8 cellular contexts compared by ENCODE assay signal in the genomic region with DNA sequence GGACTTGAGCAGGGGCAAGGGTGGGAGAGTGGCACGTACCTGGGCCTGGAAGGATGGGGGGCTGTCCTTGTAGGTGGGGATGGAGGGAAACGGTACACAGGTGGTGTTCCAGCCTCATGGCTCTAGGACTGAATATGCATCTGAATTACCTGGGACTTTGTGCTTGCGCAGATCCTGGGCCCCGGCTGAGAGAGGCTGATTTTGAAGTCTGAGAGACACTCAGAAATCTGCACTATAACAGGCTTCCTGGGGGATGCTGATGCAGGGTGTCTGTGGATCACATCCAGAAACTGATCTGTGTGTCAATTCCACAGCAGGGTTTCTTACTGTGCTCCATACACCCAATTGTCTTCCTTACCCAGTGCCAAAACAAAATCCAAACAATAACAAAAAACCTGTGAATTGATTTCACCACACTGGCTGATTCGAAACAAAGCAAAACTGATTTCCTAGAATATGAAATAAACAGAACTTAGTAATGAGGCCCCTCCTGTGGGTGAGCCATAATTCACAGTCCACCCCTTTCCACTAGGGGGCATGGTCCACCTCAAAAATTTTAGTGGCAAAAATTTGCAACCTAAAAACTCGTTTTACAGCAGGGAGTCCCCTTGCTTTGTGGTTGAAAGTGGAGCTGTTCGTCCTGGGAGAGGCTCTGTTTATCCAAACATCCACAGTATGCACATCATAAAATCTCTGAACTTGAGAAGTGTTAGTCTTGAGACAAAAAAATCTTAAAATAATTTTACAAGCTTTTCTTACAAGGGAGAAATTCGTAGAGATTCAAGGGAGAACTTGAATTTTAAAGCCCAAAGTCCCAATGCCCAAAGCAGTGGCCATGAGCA. TPM values are rescaled to one million over a fixed set of nuclear protein-coding genes. Genes with fewer than 3 reads are reported as not detected.
A peak's percentile ranks its signal among the peaks of the same experiment; 100 is the strongest.
DNase-seq lines count a peak whose midpoint lies in the region; ATAC-seq and TF ChIP-seq lines count a peak whose summit lies in the region.

No MANE protein-coding gene starts in this region.

- peaks cover 5% of the 10 kb centered on the region for H3K4me1 Mint-ChIP-seq in activated T-helper 2 cell treated with anti-CD3 and anti-CD28 coated beads, Interferon-gamma antibody, Interleukin-2, Interleukin-4, amounts not matched to agents 10 μg/mL and 5 μg/mL and 100 μg/mL, durations not matched to agents 14 hours and 24 hours and 36 hours (ENCODE audit: low read depth)

- H3K27ac Mint-ChIP-seq in activated T-helper 2 cell treated with anti-CD3 and anti-CD28 coated beads, Interferon-gamma antibody, Interleukin-2, Interleukin-4, amounts not matched to agents 10 μg/mL and 5 μg/mL and 100 μg/mL, durations not matched to agents 14 hours and 24 hours and 36 hours = no peak overlapping the region

- H3K4me3 ChIP-seq in dorsolateral prefrontal cortex = no peak overlapping the region

- H3K9me3 Mint-ChIP-seq in activated T-helper 2 cell treated with anti-CD3 and anti-CD28 coated beads, Interferon-gamma antibody, Interleukin-2, Interleukin-4, amounts not matched to agents 10 μg/mL and 5 μg/mL and 100 μg/mL, durations not matched to agents 14 hours and 24 hours and 36 hours = no peaks in the 10 kb centered on the region

- peaks cover 5% of the 10 kb centered on the region for H3K27me3 Mint-ChIP-seq in activated T-helper 2 cell treated with anti-CD3 and anti-CD28 coated beads, Interferon-gamma antibody, Interleukin-2, Interleukin-4, amounts not matched to agents 10 μg/mL and 5 μg/mL and 100 μg/mL, durations not matched to agents 14 hours and 24 hours and 36 hours (ENCODE audit: low read depth)

- intact Hi-C loops in dorsolateral prefrontal cortex (cut with DNase I) = loop anchor here (5.0 to 10.0 kb wide), 4 partner anchors 45 to 225 kb away; no protein-coding TSS in a partner anchor
- intact Hi-C loops in activated T-helper 2 cell treated with anti-CD3 and anti-CD28 coated beads, Interferon-gamma antibody, Interleukin-2, Interleukin-4, amounts not matched to agents 10 μg/mL and 5 μg/mL and 100 μg/mL, durations not matched to agents 14 hours and 24 hours and 36 hours (cut with micrococcal nuclease) = loop anchor here (1.0 to 2.0 kb wide), 2 partner anchors 44 to 93 kb away; no protein-coding TSS in a partner anchor

- peak; percentile 75 to 95 (median 90) for TF ChIP-seq CTCF in dorsolateral prefrontal cortex (IDR thresholded peaks at IDR 0.05 in 54 of 56, conservative IDR thresholded peaks at IDR 0.05 in 2 of 56; ENCODE audit: low read depth in 1 of 56, partially characterized antibody in 56 of 56)

- H3K4me3 Mint-ChIP-seq in activated T-helper 2 cell treated with anti-CD3 and anti-CD28 coated beads, Interferon-gamma antibody, Interleukin-2, Interleukin-4, amounts not matched to agents 10 μg/mL and 5 μg/mL and 100 μg/mL, durations not matched to agents 14 hours and 24 hours and 36 hours (ENCODE audit: low read depth) = no peak overlapping the region

- no peaks in the 10 kb centered on the region for H3K27me3 ChIP-seq in dorsolateral prefrontal cortex

- DNase-seq in GM03348 (ENCODE audit: low spot score) (peak; percentile 86), M059J (ENCODE audit: low read depth) (peak; percentile 52), dorsolateral prefrontal cortex (peak in 4 of 10 donors; percentile 9 to 63 (median 40)), medulla oblongata (ENCODE audit: extremely low spot score) (peak; percentile 87)
- peak; percentile 53 to 56 for DNase-seq in activated CD4-positive, alpha-beta T cell treated with anti-CD3 and anti-CD28 coated beads, Interleukin-2, amount 50 U/mL, for 4 hours
- DNase-seq in stimulated activated CD8-positive, alpha-beta memory T cell treated with anti-CD3 and anti-CD28 coated beads, Interleukin-4, amount 100 ng/mL, for 4 hours (ENCODE audit: low read depth in 2 of 2, low spot score in 1 of 2) = peak; percentile 23 to 36
- no peak for DNase-seq in activated T-helper 2 cell treated with anti-CD3 and anti-CD28 coated beads, Interferon-gamma antibody, Interleukin-2, Interleukin-4, amounts not matched to agents 10 μg/mL and 5 μg/mL and 100 μg/mL, durations not matched to agents 14 hours and 24 hours and 36 hours (ENCODE audit: low spot score)

- ATAC-seq in GM19452 (IDR thresholded peaks at IDR 0.05; ENCODE audit: unreplicated experiment) = no peak

- no peaks in the 10 kb centered on the region for H3K36me3 Mint-ChIP-seq in activated T-helper 2 cell treated with anti-CD3 and anti-CD28 coated beads, Interferon-gamma antibody, Interleukin-2, Interleukin-4, amounts not matched to agents 10 μg/mL and 5 μg/mL and 100 μg/mL, durations not matched to agents 14 hours and 24 hours and 36 hours (ENCODE audit: low read depth)

- peak overlapping the region in 57 of 59 donors; percentile 3 to 98 (median 78) for H3K27ac ChIP-seq in dorsolateral prefrontal cortex

RNA-seq across cellular contexts. Expression of gene PLEKHA1, which starts 32.0 kb away (rescaled TPM):
- 8.8 and 13.5 TPM in 2 replicates for total RNA-seq in M059J (2014; rRNA removed; shearing (Covaris generic))
- total RNA-seq in dorsolateral prefrontal cortex = 100 to 1,000 TPM in 89 of 120 experiments, 10 to 100 TPM in 31; 60.2 to 156 (median 112) TPM
- 4.5 and 5.1 TPM in 2 replicates for total RNA-seq in activated T-helper 2 cell treated with anti-CD3 and anti-CD28 coated beads, Interferon-gamma antibody, Interleukin-2, Interleukin-4, amounts not matched to agents 10 μg/mL and 5 μg/mL and 100 μg/mL, durations not matched to agents 14 hours and 24 hours and 36 hours
